ENCODE assay signal across 1 cellular context in genomic region chr4:138912714-138913340, GRCh38.
TF ChIP-seq lines count a peak whose summit lies in the region.

No MANE protein-coding gene starts in this region.

TF ChIP-seq in K562, 482 proteins besides CTCF, POLR2A, EP300 and RAD21 (continued from another document and continues in another):
- TF ChIP-seq ATF3 (IDR thresholded peaks at IDR 0.05) = no peak
- no peak for TF ChIP-seq ATF3 (CRISPR knock-in tag; conservative IDR thresholded peaks at IDR 0.05)
- no peak for TF ChIP-seq NBN (IDR thresholded peaks at IDR 0.05; ENCODE audit: low read depth)
- no peak for TF ChIP-seq NCOA6 (IDR thresholded peaks at IDR 0.05)
- TF ChIP-seq IFI16 (CRISPR knock-in tag; IDR thresholded peaks at IDR 0.05) = no peak
- TF ChIP-seq ZNF274 (IDR thresholded peaks at IDR 0.05; ENCODE audit: borderline replicate concordance, low read depth, low read length) = no peak
- TF ChIP-seq ZNF445 (CRISPR knock-in tag; IDR thresholded peaks at IDR 0.05; ENCODE audit: low read depth) = no peak
- TF ChIP-seq SMARCA4 (IDR thresholded peaks at IDR 0.05) = peak; percentile 49; the same call in 1 of the 2 replicates
- no peak for TF ChIP-seq SREBF2 (CRISPR knock-in tag; IDR thresholded peaks at IDR 0.05)
- TF ChIP-seq AFF4 (CRISPR knock-in tag; IDR thresholded peaks at IDR 0.05) = no peak
- no peak for TF ChIP-seq ZNF518B (CRISPR knock-in tag; IDR thresholded peaks at IDR 0.05)
- no peak for TF ChIP-seq CTBP1 (IDR thresholded peaks at IDR 0.05; ENCODE audit: borderline replicate concordance)
- no peak for TF ChIP-seq CHD4 (IDR thresholded peaks at IDR 0.05; ENCODE audit: insufficient read depth, insufficient replicate concordance, low read depth, low read length, poor library complexity, severe bottlenecking)
- 0 out of 2 replicates have a peak, but pooled peaks have one; percentile 41 for TF ChIP-seq SMARCE1 (IDR thresholded peaks at IDR 0.05)
- TF ChIP-seq TAL1 (IDR thresholded peaks at IDR 0.05) = 0 out of 2 replicates have a peak, but pooled peaks have one; percentile 4
- TF ChIP-seq IRF2 (CRISPR knock-in tag; IDR thresholded peaks at IDR 0.05) = no peak
- no peak for TF ChIP-seq NONO (IDR thresholded peaks at IDR 0.05; ENCODE audit: low read depth in 2 of 2, low read length in 1 of 2)
- no peak for TF ChIP-seq MEF2D (tag; conservative IDR thresholded peaks at IDR 0.05; ENCODE audit: low read depth)
- TF ChIP-seq ZNF124 (CRISPR knock-in tag; IDR thresholded peaks at IDR 0.05) = no peak
- TF ChIP-seq ARHGAP35 (IDR thresholded peaks at IDR 0.05; ENCODE audit: partially characterized antibody) = no peak
- TF ChIP-seq MTF1 (CRISPR knock-in tag; IDR thresholded peaks at IDR 0.05; ENCODE audit: borderline replicate concordance) = no peak
- TF ChIP-seq MLLT1 (IDR thresholded peaks at IDR 0.05) = no peak
- no peak for TF ChIP-seq SP2 (IDR thresholded peaks at IDR 0.05; ENCODE audit: extremely low read depth, low read depth, low read length, poor library complexity, severe bottlenecking)
- no peak for TF ChIP-seq ETV6 (IDR thresholded peaks at IDR 0.05; ENCODE audit: borderline replicate concordance in 1 of 2, low read depth in 2 of 2, low read length in 1 of 2)
- no peak for TF ChIP-seq ETV6 (CRISPR knock-in tag; IDR thresholded peaks at IDR 0.05; ENCODE audit: borderline replicate concordance)
- TF ChIP-seq PKNOX1 (IDR thresholded peaks at IDR 0.05) = peak; percentile 53; the same call in 1 of the 2 replicates
- no peak for TF ChIP-seq NR1H2 (CRISPR knock-in tag; IDR thresholded peaks at IDR 0.05)
- TF ChIP-seq ZNF232 (CRISPR knock-in tag; IDR thresholded peaks at IDR 0.05) = no peak
- no peak for TF ChIP-seq MNT (conservative IDR thresholded peaks at IDR 0.05)
- no peak for TF ChIP-seq ZNF354B (CRISPR knock-in tag; IDR thresholded peaks at IDR 0.05)
- no peak for TF ChIP-seq CSDE1 (IDR thresholded peaks at IDR 0.05)
- TF ChIP-seq MEIS2 (IDR thresholded peaks at IDR 0.05; ENCODE audit: partially characterized antibody) = peak; percentile 90
- TF ChIP-seq TCF15 (CRISPR knock-in tag; IDR thresholded peaks at IDR 0.05) = no peak
- no peak for TF ChIP-seq LEF1 (IDR thresholded peaks at IDR 0.05)
- 0 out of 2 replicates have a peak, but pooled peaks have one; percentile 0 for TF ChIP-seq NFIC (IDR thresholded peaks at IDR 0.05)
- TF ChIP-seq DLX4 (CRISPR knock-in tag; IDR thresholded peaks at IDR 0.05) = no peak
- no peak for TF ChIP-seq KAT8 (IDR thresholded peaks at IDR 0.05; ENCODE audit: low read depth)
- no peak for TF ChIP-seq MTA1 (IDR thresholded peaks at IDR 0.05; ENCODE audit: borderline replicate concordance)
- no peak for TF ChIP-seq GTF2A2 (tag; IDR thresholded peaks at IDR 0.05)
- no peak for TF ChIP-seq PBX2 (CRISPR knock-in tag; IDR thresholded peaks at IDR 0.05; ENCODE audit: low read depth)
- peak; percentile 83 for TF ChIP-seq PBX2 (tag; conservative IDR thresholded peaks at IDR 0.05; ENCODE audit: low read depth)
- TF ChIP-seq RFX7 (CRISPR knock-in tag; IDR thresholded peaks at IDR 0.05) = no peak
- peak; percentile 49 for TF ChIP-seq ZFP36 (IDR thresholded peaks at IDR 0.05; ENCODE audit: low read depth, low read length, partially characterized antibody)
- no peak for TF ChIP-seq CHCHD3 (CRISPR knock-in tag; IDR thresholded peaks at IDR 0.05)
- no peak for TF ChIP-seq SOX6 (IDR thresholded peaks at IDR 0.05)
- no peak for TF ChIP-seq U2AF1 (optimal IDR thresholded peaks at IDR 0.05; ENCODE audit: low read depth, low read length)
- no peak for TF ChIP-seq MED1 (CRISPR knock-in tag; IDR thresholded peaks at IDR 0.05; ENCODE audit: borderline replicate concordance)
- no peak for TF ChIP-seq PTRF (tag; IDR thresholded peaks at IDR 0.05)
- TF ChIP-seq RBFOX2 (IDR thresholded peaks at IDR 0.05; ENCODE audit: low read depth, low read length) = no peak
- TF ChIP-seq RBM22 (IDR thresholded peaks at IDR 0.05; ENCODE audit: low read depth, low read length, poor library complexity, severe bottlenecking) = no peak
- TF ChIP-seq RBM25 (IDR thresholded peaks at IDR 0.05; ENCODE audit: low read depth, low read length, severe bottlenecking) = peak; percentile 54
- no peak for TF ChIP-seq SPI1 (IDR thresholded peaks at IDR 0.05; ENCODE audit: borderline replicate concordance, low read depth, low read length)
- TF ChIP-seq ELF1 (tag; IDR thresholded peaks at IDR 0.05) = no peak
- TF ChIP-seq DPF2 (IDR thresholded peaks at IDR 0.05) = peak; percentile 57; the same call in 1 of the 2 replicates
- peak; percentile 43; the same call in 1 of the 2 replicates for TF ChIP-seq HMBOX1 (IDR thresholded peaks at IDR 0.05)
- TF ChIP-seq FOXA3 (CRISPR knock-in tag; conservative IDR thresholded peaks at IDR 0.05 in 1 of 2, IDR thresholded peaks at IDR 0.05 in 1 of 2) = no peak
